Comparison of ENCODE assay signal across 1 cellular context in the genomic region with DNA sequence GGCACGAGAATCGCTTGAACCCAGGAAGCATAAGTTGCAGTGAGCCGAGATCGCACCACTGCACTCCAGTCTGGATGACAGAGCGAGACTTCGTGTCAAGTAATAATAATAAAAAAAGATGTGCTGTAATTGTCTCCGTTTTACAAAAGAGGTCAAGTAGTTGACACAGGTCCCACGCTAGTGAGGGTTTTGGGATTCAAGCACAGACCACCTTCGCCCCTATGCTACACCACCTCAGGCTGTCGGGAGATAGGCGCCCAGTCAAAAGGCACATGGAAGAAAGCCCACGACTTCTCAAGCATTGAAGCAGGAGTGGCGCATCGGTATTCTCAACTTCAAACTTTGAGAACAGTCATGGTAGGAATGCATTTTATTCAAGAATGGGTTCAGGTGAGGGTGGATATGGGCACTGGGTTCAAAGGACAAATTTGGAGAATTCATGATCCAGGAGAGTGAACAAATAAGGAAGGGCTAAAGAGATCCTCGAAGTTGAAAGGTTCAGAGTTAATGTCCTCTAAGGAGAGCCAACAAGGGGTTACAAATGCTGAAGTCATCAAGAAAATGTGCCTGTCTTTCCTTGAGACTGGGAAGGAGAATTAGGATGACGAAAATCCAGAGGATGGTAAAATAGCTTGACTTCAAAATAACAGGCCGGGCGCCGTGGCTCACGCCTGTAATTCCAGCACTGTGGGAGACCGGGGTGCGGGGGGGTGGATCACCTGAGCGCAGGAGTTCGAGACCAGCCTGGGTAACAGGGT.
TF ChIP-seq lines count a peak whose summit lies in the region.

No MANE protein-coding gene starts in this region.

TF ChIP-seq in HepG2, 621 proteins besides CTCF, POLR2A, EP300 and RAD21 (continued from another document):
- TF ChIP-seq HDAC2 (CRISPR knock-in tag; IDR thresholded peaks at IDR 0.05) (no peak), NFIB (CRISPR knock-in tag; IDR thresholded peaks at IDR 0.05; ENCODE audit: borderline replicate concordance) (0 out of 2 replicates have a peak, but pooled peaks have one; percentile 17), FOXM1 (CRISPR knock-in tag; IDR thresholded peaks at IDR 0.05) (no peak), ZNF772 (CRISPR knock-in tag; IDR thresholded peaks at IDR 0.05) (no peak), RXRA (CRISPR knock-in tag; IDR thresholded peaks at IDR 0.05) (no peak), FOXJ3 (CRISPR knock-in tag; IDR thresholded peaks at IDR 0.05; ENCODE audit: borderline replicate concordance) (no peak)
